ENCODE assay signal across 3 cellular contexts in the genomic region with DNA sequence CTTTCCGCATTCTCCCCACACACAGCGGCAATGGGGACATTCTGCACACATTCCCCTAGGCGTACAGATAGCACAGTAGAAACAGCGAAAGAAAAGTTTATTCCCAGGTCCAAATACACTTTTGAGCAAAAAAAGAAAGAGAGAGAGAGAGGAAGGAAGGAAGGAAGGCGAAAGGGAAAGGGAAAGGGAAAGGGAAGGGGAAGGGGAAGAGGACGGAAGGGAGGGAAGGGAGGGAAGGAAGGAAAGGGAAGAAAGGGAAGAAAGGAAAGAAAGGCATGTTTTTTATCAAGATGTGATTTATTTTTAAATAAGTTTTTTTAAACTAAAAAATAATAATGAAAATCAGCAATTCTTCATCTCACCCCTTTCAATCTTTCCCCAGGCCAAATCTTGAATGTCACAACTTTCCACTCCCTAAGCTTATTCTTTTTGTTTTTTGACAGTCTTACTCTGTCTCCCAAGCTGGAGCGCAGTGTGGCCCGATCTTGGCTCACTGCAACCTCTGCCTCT.
TF ChIP-seq lines count a peak whose summit lies in the region.

No MANE protein-coding gene starts in this region.

TF ChIP-seq in HEK293, 187 proteins besides CTCF, POLR2A, EP300 and RAD21 (continued from another document):
- TF ChIP-seq BCL11A (tag by site-specific recombination; IDR thresholded peaks at IDR 0.05; ENCODE audit: low read depth) (no peak), ZNF585B (tag by site-specific recombination; IDR thresholded peaks at IDR 0.05) (no peak), ZNF148 (tag by site-specific recombination; IDR thresholded peaks at IDR 0.05; ENCODE audit: borderline replicate concordance) (no peak), ZNF37A (tag by site-specific recombination; IDR thresholded peaks at IDR 0.05) (no peak), ZNF660 (tag by site-specific recombination; IDR thresholded peaks at IDR 0.05) (no peak), ZNF707 (tag by site-specific recombination; IDR thresholded peaks at IDR 0.05) (no peak), ZSCAN18 (tag by site-specific recombination; IDR thresholded peaks at IDR 0.05) (no peak), PRDM1 (tag by site-specific recombination; IDR thresholded peaks at IDR 0.05) (peak; percentile 93)

TF ChIP-seq in H1, 55 proteins besides CTCF, POLR2A, EP300 and RAD21 (continued from another document):
- TF ChIP-seq CREB1 (IDR thresholded peaks at IDR 0.05), result no peak
- TF ChIP-seq SP2 (IDR thresholded peaks at IDR 0.05; ENCODE audit: low read length), result no peak
- no peak for TF ChIP-seq TBP (IDR thresholded peaks at IDR 0.05; ENCODE audit: low read depth, low read length)
- TF ChIP-seq SIX5 (IDR thresholded peaks at IDR 0.05; ENCODE audit: low read depth, low read length), result no peak
- TF ChIP-seq SIRT6 (IDR thresholded peaks at IDR 0.05; ENCODE audit: low read length), result no peak
- no peak for TF ChIP-seq BRCA1 (IDR thresholded peaks at IDR 0.05; ENCODE audit: low read depth, low read length)
- no peak for TF ChIP-seq TAF7 (optimal IDR thresholded peaks at IDR 0.05; ENCODE audit: borderline replicate concordance, low read depth, low read length)
- TF ChIP-seq ZNF274 (IDR thresholded peaks at IDR 0.05; ENCODE audit: borderline replicate concordance, extremely low read depth, low read length), result no peak
- TF ChIP-seq EGR1 (IDR thresholded peaks at IDR 0.05; ENCODE audit: borderline replicate concordance, low read depth, low read length), result no peak
- no peak for TF ChIP-seq JUND (IDR thresholded peaks at IDR 0.05; ENCODE audit: low read length)
- TF ChIP-seq MAFK (IDR thresholded peaks at IDR 0.05; ENCODE audit: low read depth, low read length), result no peak
- no peak for TF ChIP-seq ATF3 (IDR thresholded peaks at IDR 0.05; ENCODE audit: insufficient read depth, low read depth, low read length)
- no peak for TF ChIP-seq CEBPB (IDR thresholded peaks at IDR 0.05; ENCODE audit: low read depth, low read length)
- TF ChIP-seq CHD1 (IDR thresholded peaks at IDR 0.05; ENCODE audit: low read depth, low read length), result no peak
- no peak for TF ChIP-seq PHF8 (conservative IDR thresholded peaks at IDR 0.05; ENCODE audit: low read depth, low read length)
- TF ChIP-seq HDAC6 (IDR thresholded peaks at IDR 0.05; ENCODE audit: low read depth, low read length), result no peak
- no peak for TF ChIP-seq KDM5A (IDR thresholded peaks at IDR 0.05; ENCODE audit: low read length)

TF ChIP-seq in HepG2, 621 proteins besides CTCF, POLR2A, EP300 and RAD21 (continued from another document):
- TF ChIP-seq PCBP1 (IDR thresholded peaks at IDR 0.05; ENCODE audit: borderline replicate concordance, low read depth, low read length), result 0 out of 2 replicates have a peak, but pooled peaks have one; percentile 68
- TF ChIP-seq ZNF282 (IDR thresholded peaks at IDR 0.05; ENCODE audit: partially characterized antibody), result peak; percentile 30
- TF ChIP-seq ZIK1 (CRISPR knock-in tag; IDR thresholded peaks at IDR 0.05; ENCODE audit: borderline replicate concordance, low read depth), result no peak
